ENCODE assay signal across 26 cellular contexts in genomic region chr12:19688489-19688888, GRCh38.
DNase-seq lines count a peak whose midpoint lies in the region; ATAC-seq and TF ChIP-seq lines count a peak whose summit lies in the region.
"Had no signal": no experiment of that assay in that cellular context is flagged by ENCODE, and none has a peak within 500 bp of the region (broad histone marks: within the 10 kb centered on the region; RNA-seq: fewer than 3 reads in every experiment).

No MANE protein-coding gene starts in this region.

- no peaks in the 10 kb centered on the region for H3K9me3 ChIP-seq in thoracic aorta
- H3K9me3 ChIP-seq: esophagus squamous epithelium, left ventricle myocardium inferior, psoas muscle, testis had no signal

- no peaks in the 10 kb centered on the region for H3K27me3 ChIP-seq in thoracic aorta (replicated peaks; ENCODE audit: insufficient read depth)
- H3K27me3 ChIP-seq: esophagus squamous epithelium, testis had no signal

- H3K27ac ChIP-seq in RWPE1 (no peak overlapping the region), epithelial cell of prostate (peak overlapping the region; percentile 64), thoracic aorta (no peak overlapping the region)
- H3K27ac ChIP-seq: 22Rv1, coronary artery, left ventricle myocardium inferior, psoas muscle, testis had no signal

- no peaks in the 10 kb centered on the region for H3K36me3 ChIP-seq in thoracic aorta
- H3K36me3 ChIP-seq: esophagus squamous epithelium, left ventricle myocardium inferior had no signal

- TF ChIP-seq CTCF in RWPE1 (conservative IDR thresholded peaks at IDR 0.05; ENCODE audit: low read depth) (no peak), thoracic aorta (IDR thresholded peaks at IDR 0.05) (no peak)

- ATAC-seq in thoracic aorta (ENCODE audit: insufficient number of reproducible peaks, low FRiP score, low read depth): peak; percentile 56
- ATAC-seq: activated T-cell treated with anti-CD3 and anti-CD28 coated beads, Interleukin-2, amount 50 U/mL, for 4 hours; effector memory CD8-positive, alpha-beta T cell; psoas muscle; Right ventricle myocardium inferior had no signal

- DNase-seq in NCI-H1105 treated with DMSO at 0.1 percent for 48 hours (lab: John Stamatoyannopoulos, UW): peak; percentile 34
- no peak for DNase-seq in NCI-H1105 (lab: John Stamatoyannopoulos, UW)
- peak; percentile 4 for DNase-seq in RWPE1 (ENCODE audit: low spot score)
- no peak for DNase-seq in epithelial cell of prostate (ENCODE audit: low read depth, low spot score)
- no peak for DNase-seq in thoracic aorta (ENCODE audit: low spot score)
- DNase-seq in HUDEP-2 (lab: John Stamatoyannopoulos, UW; ENCODE audit: unreplicated experiment in 76 of 76): no peak
- DNase-seq in NCI-H345 (lab: John Stamatoyannopoulos, UW): no peak
- no peak for DNase-seq in activated effector memory CD4-positive, alpha-beta T cell treated with Interleukin-2 at 50 U/mL for 16 hours
- DNase-seq: activated CD4-positive, alpha-beta T cell treated with anti-CD3 and anti-CD28 coated beads, Interleukin-2, amount 10 ng/mL, durations not matched to agents 24 days and 14 days; activated naive CD4-positive, alpha-beta T cell; activated T-cell treated with anti-CD3 and anti-CD28 coated beads, Interleukin-2, amount 50 U/mL, for 4 hours; CD4-positive, alpha-beta T cell; effector memory CD8-positive, alpha-beta T cell; EL; esophagus squamous epithelium; Karpas-422; left ventricle myocardium inferior; NCI-H1694 treated with DMSO at 0.1 percent for 48 hours; NCI-H2227 treated with DMSO at 0.1 percent for 48 hours; psoas muscle; stimulated activated CD4-positive, alpha-beta T cell treated with anti-CD3 and anti-CD28 coated beads, Interleukin-15, amount 100 ng/mL, for 24 hours; stimulated activated naive CD4-positive, alpha-beta T cell treated with Interleukin-2 at 50 U/mL for 16 hours; testis had no signal

- H3K4me3 ChIP-seq in thoracic aorta: no peak overlapping the region
- H3K4me3 ChIP-seq: coronary artery, esophagus squamous epithelium, left ventricle myocardium inferior, psoas muscle had no signal

- H3K4me1 ChIP-seq in thoracic aorta (ENCODE audit: control insufficient read depth in 1 of 2, low read depth in 2 of 2): peaks cover 5 to 10% of the 10 kb centered on the region in 2 donors
- H3K4me1 ChIP-seq: psoas muscle, testis had no signal

- CTCF ChIA-PET in RWPE1 (lab: Yijun Ruan, JAX): no interaction called here

- POLR2A ChIA-PET in RWPE1 (lab: Yijun Ruan, JAX; ENCODE audit: low non-redundant PET): no interaction called here

Comparison
In these comparisons a context has a peak if more than half of its experiments do, and no peak if none do; other contexts are left out.
1. DNase-seq: peak in NCI-H1105 treated with DMSO at 0.1 percent for 48 hours (single experiment) and RWPE1 (single experiment); none in NCI-H1105 (single experiment), epithelial cell of prostate (single experiment), thoracic aorta (single experiment), HUDEP-2 (0 of 76), NCI-H345 (single experiment) and activated effector memory CD4-positive, alpha-beta T cell treated with Interleukin-2 at 50 U/mL for 16 hours (single experiment).